8 cellular contexts compared by ENCODE assay signal in the genomic region with DNA sequence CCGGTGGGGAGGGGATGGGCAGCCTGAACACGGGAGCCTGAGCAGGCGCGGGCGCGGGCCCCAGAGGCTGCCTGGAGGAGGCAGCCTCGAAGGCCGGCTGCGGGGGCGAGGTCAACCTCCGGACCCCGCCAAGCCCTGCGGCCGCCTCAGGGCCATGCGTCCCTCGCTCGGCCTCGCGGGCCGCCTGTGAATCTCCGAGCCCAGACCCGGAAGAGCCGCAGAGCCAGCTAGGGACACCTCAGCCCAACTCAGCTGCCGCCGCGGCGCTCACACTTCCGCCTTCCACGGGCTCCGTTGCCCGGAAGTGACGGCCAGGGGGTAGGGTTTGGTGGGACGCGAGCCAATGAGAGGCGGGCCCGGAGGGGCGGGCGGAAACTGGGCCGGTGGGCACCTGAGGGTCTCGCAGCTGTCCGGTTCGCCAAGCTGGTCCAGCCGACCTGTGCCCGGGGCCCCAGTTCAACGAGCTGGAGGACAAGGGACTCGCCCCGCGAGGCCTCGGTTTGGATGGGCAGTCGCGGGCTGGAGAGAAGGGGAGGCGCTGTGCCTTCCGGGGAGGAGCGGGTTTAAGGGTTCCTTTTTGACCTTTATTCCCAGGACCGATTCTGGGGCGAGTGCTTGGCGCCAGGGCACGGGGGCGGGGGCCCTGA. TPM values are rescaled to one million over a fixed set of nuclear protein-coding genes. Genes with fewer than 3 reads are reported as not detected.
DNase-seq lines count a peak whose midpoint lies in the region; ATAC-seq and TF ChIP-seq lines count a peak whose summit lies in the region.

A gene (minus strand): TSS at position 277 of the 647 bp plus-strand sequence. CDS start 386 bp downstream, outside the sequence.

- H3K9me3 ChIP-seq in HEK293 (ENCODE audit: control insufficient read depth, insufficient read depth, low read depth, low read length): no peaks in the 10 kb centered on the region
- no peaks in the 10 kb centered on the region for H3K9me3 ChIP-seq in osteoblast (ENCODE audit: low read depth, low read length)

- peak within 1 kb of the TSS; percentile 97 for H3K4me2 ChIP-seq in osteoblast (ENCODE audit: insufficient read depth, low read length)

- peak within 1 kb of the TSS; percentile 97 for H2AFZ ChIP-seq in osteoblast (ENCODE audit: low read length)

- DNase-seq in MV-4-11 (lab: John Stamatoyannopoulos, UW) (peak; percentile 87), SKM-1 treated with dmso at 0.1 percent for 144 hours (lab: John Stamatoyannopoulos, UW; ENCODE audit: unreplicated experiment) (peak; percentile 91), glomerular endothelial cell (ENCODE audit: extremely low read depth, low read depth, low spot score) (no peak), osteoblast (ENCODE audit: insufficient read length, low spot score, missing footprints) (peak; percentile 100)
- peak; percentile 93 to 94 for DNase-seq in activated naive CD4-positive, alpha-beta T cell treated with anti-CD3 and anti-CD28 coated beads, Interleukin-2, amount 50 U/mL, for 72 hours (ENCODE audit: low spot score in 2 of 2)

- peaks cover 7 to 17% of the 10 kb centered on the region in 2 donors for H3K36me3 Mint-ChIP-seq in activated naive CD4-positive, alpha-beta T cell treated with anti-CD3 and anti-CD28 coated beads, Interleukin-2, amount 50 U/mL, for 72 hours

- H3K27ac ChIP-seq in HEK293 (ENCODE audit: extremely low read depth, low read depth, low read length) (peak within 1 kb of the TSS; percentile 39), osteoblast (ENCODE audit: low read depth, low read length) (peak within 1 kb of the TSS; percentile 86), temporal lobe (ENCODE audit: low read depth, low read length) (peak within 1 kb of the TSS; percentile 77)

- H3K79me2 ChIP-seq in osteoblast (ENCODE audit: insufficient read depth, low read length): peaks cover 49% of the 10 kb centered on the region

- peak within 1 kb of the TSS; percentile 94 to 99 for H3K27ac Mint-ChIP-seq in activated naive CD4-positive, alpha-beta T cell treated with anti-CD3 and anti-CD28 coated beads, Interleukin-2, amount 50 U/mL, for 72 hours

- H3K36me3 ChIP-seq in HEK293 (ENCODE audit: control insufficient read depth in 2 of 2, insufficient read depth in 1 of 2, low read length in 2 of 2) (peaks cover 3 to 8% of the 10 kb centered on the region in 2 experiments; a peak in 2 of 3 replicates), osteoblast (ENCODE audit: insufficient read depth, low read length) (no peaks in the 10 kb centered on the region)

- peak; percentile 95 to 97 for ATAC-seq in activated naive CD4-positive, alpha-beta T cell treated with anti-CD3 and anti-CD28 coated beads, Interleukin-2, amount 50 U/mL, for 72 hours

- no peaks in the 10 kb centered on the region for H3K9me3 Mint-ChIP-seq in activated naive CD4-positive, alpha-beta T cell treated with anti-CD3 and anti-CD28 coated beads, Interleukin-2, amount 50 U/mL, for 72 hours

- CTCF ChIA-PET in HEK293 (lab: Yijun Ruan, JAX): interaction anchor here (0.6 to 1.7 kb wide), 9 partner anchors 11 to 226 kb away, joined by 3 to 12 read pairs (median 4); no protein-coding TSS in a partner anchor

- H3K27me3 ChIP-seq in osteoblast (ENCODE audit: insufficient read depth, low read length): no peaks in the 10 kb centered on the region

- H3K4me3 ChIP-seq in GM08714 (ENCODE audit: low read length): peak within 1 kb of the TSS; percentile 82
- H3K4me3 ChIP-seq in HEK293 (ENCODE audit: low read depth, low read length): peak within 1 kb of the TSS; percentile 85
- peak within 1 kb of the TSS; percentile 91 for H3K4me3 ChIP-seq in osteoblast (ENCODE audit: insufficient read depth, low read length)

- H3K4me1 ChIP-seq in HEK293 (ENCODE audit: control insufficient read depth, insufficient read depth, low read length) (peaks cover 2% of the 10 kb centered on the region; the same call in 1 of the 2 replicates), osteoblast (ENCODE audit: insufficient read depth, low read length) (peaks cover 14% of the 10 kb centered on the region)

- POLR2A ChIA-PET in HEK293 (lab: Yijun Ruan, JAX): interaction anchor here (0.6 to 1.9 kb wide), 21 partner anchors 10 to 305 kb away, joined by 3 to 20 read pairs (median 5); a partner anchor contains a TSS

- H4K20me1 ChIP-seq in osteoblast (ENCODE audit: insufficient read depth, low read length): peaks cover 7% of the 10 kb centered on the region

- TF ChIP-seq CTCF in HEK293 (tag by site-specific recombination; IDR thresholded peaks at IDR 0.05) (no peak), osteoblast (IDR thresholded peaks at IDR 0.05; ENCODE audit: extremely low read depth, low read depth, low read length) (no peak)

TF ChIP-seq in HEK293, 187 proteins besides CTCF, POLR2A, EP300 and RAD21 (continues in another document):
- TF ChIP-seq ZBTB8A (tag by site-specific recombination; IDR thresholded peaks at IDR 0.05) (peak; percentile 84), ZNF596 (tag by site-specific recombination; IDR thresholded peaks at IDR 0.05) (0 out of 2 replicates have a peak, but pooled peaks have one; percentile 21), KLF9 (tag by site-specific recombination; IDR thresholded peaks at IDR 0.05; ENCODE audit: low read depth) (peak; percentile 55; the same call in 1 of the 2 replicates), ZXDB (tag by site-specific recombination; IDR thresholded peaks at IDR 0.05) (no peak; the same call in none of the 2 replicates), ZEB2 (tag by site-specific recombination; IDR thresholded peaks at IDR 0.05) (peak; percentile 51), HOXD13 (CRISPR knock-in tag; IDR thresholded peaks at IDR 0.05; ENCODE audit: borderline replicate concordance) (no peak), KLF8 (tag by site-specific recombination; IDR thresholded peaks at IDR 0.05) (peak; percentile 55; the same call in 1 of the 2 replicates), ZBTB20 (tag by site-specific recombination; IDR thresholded peaks at IDR 0.05) (peak; percentile 96)
- TF ChIP-seq, protein P1, sequence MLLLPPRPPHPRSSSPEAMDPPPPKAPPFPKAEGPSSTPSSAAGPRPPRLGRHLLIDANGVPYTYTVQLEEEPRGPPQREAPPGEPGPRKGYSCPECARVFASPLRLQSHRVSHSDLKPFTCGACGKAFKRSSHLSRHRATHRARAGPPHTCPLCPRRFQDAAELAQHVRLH (tag by site-specific recombination; IDR thresholded peaks at IDR 0.05): peak; percentile 55
- TF ChIP-seq, protein P2, sequence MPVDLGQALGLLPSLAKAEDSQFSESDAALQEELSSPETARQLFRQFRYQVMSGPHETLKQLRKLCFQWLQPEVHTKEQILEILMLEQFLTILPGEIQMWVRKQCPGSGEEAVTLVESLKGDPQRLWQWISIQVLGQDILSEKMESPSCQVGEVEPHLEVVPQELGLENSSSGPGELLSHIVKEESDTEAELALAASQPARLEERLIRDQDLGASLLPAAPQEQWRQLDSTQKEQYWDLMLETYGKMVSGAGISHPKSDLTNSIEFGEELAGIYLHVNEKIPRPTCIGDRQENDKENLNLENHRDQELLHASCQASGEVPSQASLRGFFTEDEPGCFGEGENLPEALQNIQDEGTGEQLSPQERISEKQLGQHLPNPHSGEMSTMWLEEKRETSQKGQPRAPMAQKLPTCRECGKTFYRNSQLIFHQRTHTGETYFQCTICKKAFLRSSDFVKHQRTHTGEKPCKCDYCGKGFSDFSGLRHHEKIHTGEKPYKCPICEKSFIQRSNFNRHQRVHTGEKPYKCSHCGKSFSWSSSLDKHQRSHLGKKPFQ (tag by site-specific recombination; IDR thresholded peaks at IDR 0.05): peak; percentile 55; the same call in 1 of the 2 replicates
- TF ChIP-seq, protein P3, sequence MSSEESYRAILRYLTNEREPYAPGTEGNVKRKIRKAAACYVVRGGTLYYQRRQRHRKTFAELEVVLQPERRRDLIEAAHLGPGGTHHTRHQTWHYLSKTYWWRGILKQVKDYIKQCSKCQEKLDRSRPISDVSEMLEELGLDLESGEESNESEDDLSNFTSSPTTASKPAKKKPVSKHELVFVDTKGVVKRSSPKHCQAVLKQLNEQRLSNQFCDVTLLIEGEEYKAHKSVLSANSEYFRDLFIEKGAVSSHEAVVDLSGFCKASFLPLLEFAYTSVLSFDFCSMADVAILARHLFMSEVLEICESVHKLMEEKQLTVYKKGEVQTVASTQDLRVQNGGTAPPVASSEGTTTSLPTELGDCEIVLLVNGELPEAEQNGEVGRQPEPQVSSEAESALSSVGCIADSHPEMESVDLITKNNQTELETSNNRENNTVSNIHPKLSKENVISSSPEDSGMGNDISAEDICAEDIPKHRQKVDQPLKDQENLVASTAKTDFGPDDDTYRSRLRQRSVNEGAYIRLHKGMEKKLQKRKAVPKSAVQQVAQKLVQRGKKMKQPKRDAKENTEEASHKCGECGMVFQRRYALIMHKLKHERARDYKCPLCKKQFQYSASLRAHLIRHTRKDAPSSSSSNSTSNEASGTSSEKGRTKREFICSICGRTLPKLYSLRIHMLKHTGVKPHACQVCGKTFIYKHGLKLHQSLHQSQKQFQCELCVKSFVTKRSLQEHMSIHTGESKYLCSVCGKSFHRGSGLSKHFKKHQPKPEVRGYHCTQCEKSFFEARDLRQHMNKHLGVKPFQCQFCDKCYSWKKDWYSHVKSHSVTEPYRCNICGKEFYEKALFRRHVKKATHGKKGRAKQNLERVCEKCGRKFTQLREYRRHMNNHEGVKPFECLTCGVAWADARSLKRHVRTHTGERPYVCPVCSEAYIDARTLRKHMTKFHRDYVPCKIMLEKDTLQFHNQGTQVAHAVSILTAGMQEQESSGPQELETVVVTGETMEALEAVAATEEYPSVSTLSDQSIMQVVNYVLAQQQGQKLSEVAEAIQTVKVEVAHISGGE (tag by site-specific recombination; conservative IDR thresholded peaks at IDR 0.05; ENCODE audit: low read depth): peak; percentile 91
- TF ChIP-seq, protein P4, sequence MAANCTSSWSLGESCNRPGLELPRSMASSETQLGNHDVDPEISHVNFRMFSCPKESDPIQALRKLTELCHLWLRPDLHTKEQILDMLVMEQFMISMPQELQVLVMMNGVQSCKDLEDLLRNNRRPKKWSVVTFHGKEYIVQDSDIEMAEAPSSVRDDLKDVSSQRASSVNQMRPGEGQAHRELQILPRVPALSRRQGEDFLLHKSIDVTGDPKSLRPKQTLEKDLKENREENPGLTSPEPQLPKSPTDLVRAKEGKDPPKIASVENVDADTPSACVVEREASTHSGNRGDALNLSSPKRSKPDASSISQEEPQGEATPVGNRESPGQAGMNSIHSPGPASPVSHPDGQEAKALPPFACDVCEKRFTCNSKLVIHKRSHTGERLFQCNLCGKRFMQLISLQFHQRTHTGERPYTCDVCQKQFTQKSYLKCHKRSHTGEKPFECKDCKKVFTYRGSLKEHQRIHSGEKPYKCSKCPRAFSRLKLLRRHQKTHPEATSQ (tag by site-specific recombination; IDR thresholded peaks at IDR 0.05): peak; percentile 37; the same call in 1 of the 2 replicates

RNA-seq across cellular contexts. Expression of the gene that starts here (rescaled TPM):
- total RNA-seq in activated naive CD4-positive, alpha-beta T cell treated with anti-CD3 and anti-CD28 coated beads, Interleukin-2, amount 50 U/mL, for 72 hours: 10 to 100 TPM; 19.9 to 72.0 TPM
- total RNA-seq in glomerular endothelial cell (113 and 162 TPM in 2 replicates), osteoblast (85.5 and 92.6 TPM in 2 replicates), temporal lobe (14.8 TPM)
